Comparison of ENCODE assay signal across 34 cellular contexts in genomic region chr10:100897976-100898375, GRCh38.
"Had no signal": no experiment of that assay in that cellular context is flagged by ENCODE, and none has a peak within 500 bp of the region (broad histone marks: within the 10 kb centered on the region; RNA-seq: fewer than 3 reads in every experiment).

No MANE protein-coding gene starts in this region.

- H3K4me3 Mint-ChIP-seq: activated CD4-positive, alpha-beta T cell treated with anti-CD3 and anti-CD28 coated beads, Interleukin-2, amount 10 ng/mL, durations not matched to agents 7 days and 5 days; activated CD8-positive, alpha-beta memory T cell treated with anti-CD3 and anti-CD28 coated beads, Interleukin-2, amount 10 ng/mL, durations not matched to agents 7 days and 5 days; activated CD8-positive, alpha-beta T cell treated with anti-CD3 and anti-CD28 coated beads for 36 hours; activated naive CD4-positive, alpha-beta T cell treated with anti-CD3 and anti-CD28 coated beads, Interleukin-2, amount 10 ng/mL, durations not matched to agents 7 days and 5 days; activated naive CD8-positive, alpha-beta T cell treated with anti-CD3 and anti-CD28 coated beads, Interleukin-2, amount 10 ng/mL, durations not matched to agents 7 days and 5 days; activated T-cell treated with anti-CD3 and anti-CD28 coated beads, Interleukin-2, amount 50 U/mL, for 24 hours; activated T-cell treated with anti-CD3 and anti-CD28 coated beads, Interleukin-2, amount 50 U/mL, for 72 hours; T-helper 17 cell; T-helper 2 cell treated with Interferon-gamma antibody and Interleukin-4, amounts not matched to agents 5 μg/mL and 100 μg/mL, for 36 hours; WTC11 had no signal

- H3K36me3 ChIP-seq: ascending aorta, breast epithelium, cardiac muscle cell, colonic mucosa, esophagus squamous epithelium, gastroesophageal sphincter, heart right ventricle had no signal

- ATAC-seq: activated CD8-positive, alpha-beta memory T cell treated with anti-CD3 and anti-CD28 coated beads, Interleukin-2, amount 10 ng/mL, durations not matched to agents 7 days and 5 days; activated CD8-positive, alpha-beta T cell treated with anti-CD3 and anti-CD28 coated beads for 36 hours; activated naive CD4-positive, alpha-beta T cell treated with anti-CD3 and anti-CD28 coated beads, Interleukin-2, amount 50 U/mL, for 72 hours; activated T-cell treated with anti-CD3 and anti-CD28 coated beads, Interleukin-2, amount 50 U/mL, for 72 hours; gastroesophageal sphincter; heart right ventricle; T-helper 17 cell; WTC11 had no signal

- H3K27ac ChIP-seq: ascending aorta, breast epithelium, cardiac muscle cell, colonic mucosa, epithelial cell of prostate, esophagus squamous epithelium, gastroesophageal sphincter, heart right ventricle had no signal

- H3K36me3 Mint-ChIP-seq: activated CD8-positive, alpha-beta memory T cell treated with anti-CD3 and anti-CD28 coated beads, Interleukin-2, amount 10 ng/mL, durations not matched to agents 7 days and 5 days; activated naive CD4-positive, alpha-beta T cell treated with anti-CD3 and anti-CD28 coated beads, Interleukin-2, amount 10 ng/mL, durations not matched to agents 7 days and 5 days; activated naive CD4-positive, alpha-beta T cell treated with anti-CD3 and anti-CD28 coated beads, Interleukin-2, amount 50 U/mL, for 72 hours; activated naive CD8-positive, alpha-beta T cell treated with anti-CD3 and anti-CD28 coated beads, Interleukin-2, amount 10 ng/mL, durations not matched to agents 7 days and 5 days; brain; WTC11 had no signal

- H3K9me3 Mint-ChIP-seq: activated CD4-positive, alpha-beta T cell treated with anti-CD3 and anti-CD28 coated beads, Interleukin-2, amount 10 ng/mL, durations not matched to agents 7 days and 5 days; activated CD8-positive, alpha-beta T cell treated with anti-CD3 and anti-CD28 coated beads for 36 hours; activated naive CD4-positive, alpha-beta T cell treated with anti-CD3 and anti-CD28 coated beads, Interleukin-2, amount 10 ng/mL, durations not matched to agents 7 days and 5 days; activated naive CD4-positive, alpha-beta T cell treated with anti-CD3 and anti-CD28 coated beads, Interleukin-2, amount 50 U/mL, for 72 hours; activated naive CD8-positive, alpha-beta T cell treated with anti-CD3 and anti-CD28 coated beads, Interleukin-2, amount 10 ng/mL, durations not matched to agents 7 days and 5 days; activated T-cell treated with anti-CD3 and anti-CD28 coated beads, Interleukin-2, amount 50 U/mL, for 24 hours; activated T-cell treated with anti-CD3 and anti-CD28 coated beads, Interleukin-2, amount 50 U/mL, for 72 hours; brain; T-helper 2 cell treated with Interferon-gamma antibody and Interleukin-4, amounts not matched to agents 5 μg/mL and 100 μg/mL, for 36 hours; WTC11 had no signal

- FAIRE-seq: endothelial cell of umbilical vein had no signal

- DNase-seq: activated CD4-positive, alpha-beta T cell treated with anti-CD3 and anti-CD28 coated beads for 1 hour; activated CD4-positive, alpha-beta T cell treated with anti-CD3 and anti-CD28 coated beads for 4 hours; activated CD4-positive, alpha-beta T cell treated with anti-CD3 and anti-CD28 coated beads, Interleukin-2, amount 10 ng/mL, durations not matched to agents 7 days and 5 days; activated CD4-positive, alpha-beta T cell treated with anti-CD3 and anti-CD28 coated beads, Interleukin-2, amount 50 U/mL, for 4 hours; activated CD8-positive, alpha-beta memory T cell treated with anti-CD3 and anti-CD28 coated beads, Interleukin-2, amount 10 ng/mL, durations not matched to agents 7 days and 5 days; activated CD8-positive, alpha-beta memory T cell treated with anti-CD3 and anti-CD28 coated beads, Interleukin-2, amount 50 U/mL, for 48 hours; activated CD8-positive, alpha-beta T cell treated with anti-CD3 and anti-CD28 coated beads for 36 hours; activated gamma-delta T cell; activated naive CD4-positive, alpha-beta T cell; activated naive CD4-positive, alpha-beta T cell treated with anti-CD3 and anti-CD28 coated beads, Interleukin-2, amount 10 ng/mL, durations not matched to agents 7 days and 5 days; activated naive CD8-positive, alpha-beta T cell treated with anti-CD3 and anti-CD28 coated beads, Interleukin-2, amount 10 ng/mL, durations not matched to agents 7 days and 5 days; activated T-cell treated with anti-CD3 and anti-CD28 coated beads for 4 hours; activated T-cell treated with anti-CD3 and anti-CD28 coated beads, Interleukin-2, amount 50 U/mL, for 24 hours; activated T-cell treated with anti-CD3 and anti-CD28 coated beads, Interleukin-2, amount 50 U/mL, for 72 hours; central memory CD4-positive, alpha-beta T cell; cerebellar nuclear complex; colonic mucosa; effector CD8-positive, alpha-beta T cell; esophagus squamous epithelium; foreskin melanocyte; heart right ventricle; T-helper 1 cell; T-helper 17 cell; T1000 had no signal

- H3K4me1 Mint-ChIP-seq: activated CD4-positive, alpha-beta T cell treated with anti-CD3 and anti-CD28 coated beads, Interleukin-2, amount 10 ng/mL, durations not matched to agents 7 days and 5 days; activated CD8-positive, alpha-beta memory T cell treated with anti-CD3 and anti-CD28 coated beads, Interleukin-2, amount 10 ng/mL, durations not matched to agents 7 days and 5 days; activated naive CD4-positive, alpha-beta T cell treated with anti-CD3 and anti-CD28 coated beads, Interleukin-2, amount 10 ng/mL, durations not matched to agents 7 days and 5 days; activated naive CD8-positive, alpha-beta T cell treated with anti-CD3 and anti-CD28 coated beads, Interleukin-2, amount 10 ng/mL, durations not matched to agents 7 days and 5 days; WTC11 had no signal

- H3K4me3 ChIP-seq: ascending aorta, breast epithelium, cardiac muscle cell, colonic mucosa, esophagus squamous epithelium, gastroesophageal sphincter, heart right ventricle had no signal

- H3K9me3 ChIP-seq: ascending aorta, breast epithelium, colonic mucosa, esophagus squamous epithelium, gastroesophageal sphincter, heart right ventricle had no signal

- H3K4me1 ChIP-seq: ascending aorta, breast epithelium, colonic mucosa, esophagus squamous epithelium, gastroesophageal sphincter, heart right ventricle had no signal

- H3K27ac Mint-ChIP-seq: activated CD4-positive, alpha-beta T cell treated with anti-CD3 and anti-CD28 coated beads, Interleukin-2, amount 10 ng/mL, durations not matched to agents 7 days and 5 days; activated CD8-positive, alpha-beta memory T cell treated with anti-CD3 and anti-CD28 coated beads, Interleukin-2, amount 10 ng/mL, durations not matched to agents 7 days and 5 days; activated CD8-positive, alpha-beta T cell treated with anti-CD3 and anti-CD28 coated beads for 36 hours; activated naive CD4-positive, alpha-beta T cell treated with anti-CD3 and anti-CD28 coated beads, Interleukin-2, amount 10 ng/mL, durations not matched to agents 7 days and 5 days; activated naive CD4-positive, alpha-beta T cell treated with anti-CD3 and anti-CD28 coated beads, Interleukin-2, amount 50 U/mL, for 72 hours; activated naive CD8-positive, alpha-beta T cell treated with anti-CD3 and anti-CD28 coated beads, Interleukin-2, amount 10 ng/mL, durations not matched to agents 7 days and 5 days; activated T-cell treated with anti-CD3 and anti-CD28 coated beads, Interleukin-2, amount 50 U/mL, for 24 hours; activated T-cell treated with anti-CD3 and anti-CD28 coated beads, Interleukin-2, amount 50 U/mL, for 72 hours; T-helper 17 cell; T-helper 2 cell treated with Interferon-gamma antibody and Interleukin-4, amounts not matched to agents 5 μg/mL and 100 μg/mL, for 36 hours; WTC11 had no signal

- H3K27me3 ChIP-seq: ascending aorta, colonic mucosa had no signal
